17 cellular contexts compared by ENCODE assay signal in the genomic region with DNA sequence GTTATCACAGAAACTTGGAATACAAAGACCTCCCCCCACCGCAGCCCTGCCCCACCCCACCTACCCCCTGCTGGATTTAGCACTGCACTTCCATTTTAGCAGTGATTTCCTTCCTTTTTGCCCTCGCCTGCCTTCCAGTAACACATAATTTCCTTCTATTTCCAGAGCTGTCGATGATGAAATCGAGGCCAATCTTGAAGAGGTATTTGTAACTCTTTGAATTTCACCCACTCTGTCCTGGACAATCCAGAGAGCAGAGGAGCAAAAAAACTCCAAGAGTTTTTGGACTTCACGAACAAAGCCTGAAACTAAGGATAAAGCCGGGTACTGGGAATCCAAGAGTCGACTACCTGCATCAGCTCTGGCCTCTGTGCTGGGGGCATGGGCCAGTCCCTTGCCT.
"Had no signal": no experiment of that assay in that cellular context is flagged by ENCODE, and none has a peak within 500 bp of the region (broad histone marks: within the 10 kb centered on the region; RNA-seq: fewer than 3 reads in every experiment).

No MANE protein-coding gene starts in this region.

- H3K4me1 ChIP-seq: prostate gland, right lobe of liver, suprapubic skin had no signal

- H3K4me3 Mint-ChIP-seq: activated naive CD8-positive, alpha-beta T cell; nephron had no signal

- H3K9me3 ChIP-seq: prostate gland, right lobe of liver, suprapubic skin, upper lobe of left lung had no signal

- H3K36me3 ChIP-seq: prostate gland had no signal

- H3K4me3 ChIP-seq: prostate gland, right lobe of liver, suprapubic skin, upper lobe of left lung had no signal

- FAIRE-seq: colon had no signal

- H3K27ac Mint-ChIP-seq: activated naive CD8-positive, alpha-beta T cell; nephron had no signal

- ATAC-seq: right lobe of liver had no signal

- H3K27ac ChIP-seq: epithelial cell of prostate, prostate gland, right lobe of liver, suprapubic skin had no signal

- DNase-seq: activated CD4-positive, alpha-beta T cell treated with anti-CD3 and anti-CD28 coated beads, Interleukin-2, amount 50 U/mL, for 4 hours; activated gamma-delta T cell; activated T-cell treated with anti-CD3 and anti-CD28 coated beads, Interleukin-2, amount 50 U/mL, for 1 hour; aorta; effector memory CD4-positive, alpha-beta T cell; hippocampal formation; occipital lobe; right lobe of liver; stimulated activated CD4-positive, alpha-beta T cell treated with anti-CD3 and anti-CD28 coated beads, Interleukin-2, amount 100 ng/mL, for 24 hours; stimulated activated naive CD4-positive, alpha-beta T cell; upper lobe of left lung had no signal

- H3K27me3 Mint-ChIP-seq: activated naive CD8-positive, alpha-beta T cell had no signal

- H3K9me3 Mint-ChIP-seq: nephron had no signal

- H3K27me3 ChIP-seq: right lobe of liver, suprapubic skin, upper lobe of left lung had no signal
